ENCODE assay signal across 8 cellular contexts in the genomic region with DNA sequence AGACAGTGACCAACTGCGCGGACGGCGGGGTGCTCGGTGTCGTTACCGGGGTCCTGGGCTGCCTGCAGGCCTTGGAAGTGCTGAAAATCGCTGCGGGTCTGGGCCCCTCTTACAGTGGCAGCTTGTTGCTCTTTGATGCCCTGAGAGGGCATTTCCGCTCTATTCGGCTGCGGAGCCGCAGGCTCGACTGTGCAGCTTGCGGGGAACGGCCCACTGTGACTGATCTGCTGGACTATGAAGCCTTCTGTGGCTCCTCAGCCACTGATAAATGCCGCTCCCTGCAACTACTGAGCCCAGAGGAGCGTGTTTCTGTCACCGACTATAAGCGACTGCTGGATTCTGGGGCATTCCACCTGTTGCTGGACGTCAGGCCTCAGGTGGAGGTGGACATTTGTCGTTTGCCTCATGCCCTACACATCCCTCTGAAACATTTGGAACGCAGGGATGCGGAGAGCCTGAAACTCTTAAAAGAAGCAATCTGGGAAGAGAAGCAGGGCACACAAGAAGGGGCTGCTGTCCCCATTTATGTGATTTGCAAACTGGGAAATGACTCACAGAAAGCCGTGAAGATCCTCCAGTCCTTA. TPM values are rescaled to one million over a fixed set of nuclear protein-coding genes. Genes with fewer than 3 reads are reported as not detected.
DNase-seq lines count a peak whose midpoint lies in the region; TF ChIP-seq lines count a peak whose summit lies in the region.

No MANE protein-coding gene starts in this region.

- no peaks in the 10 kb centered on the region for H3K9me3 ChIP-seq in stomach smooth muscle (ENCODE audit: control insufficient read depth in 2 of 2, low read length in 2 of 2)

- DNase-seq in T-helper 1 cell (no peak), kidney epithelial cell (ENCODE audit: low read depth) (no peak), germinal center (ENCODE audit: low spot score) (no peak), NCI-H2227 treated with DMSO at 0.1 percent for 48 hours (lab: John Stamatoyannopoulos, UW) (no peak), NCI-H187 treated with DMSO at 0.1 percent for 48 hours (lab: John Stamatoyannopoulos, UW) (no peak)
- no peak for DNase-seq in activated naive CD8-positive, alpha-beta T cell treated with anti-CD3 and anti-CD28 coated beads for 36 hours

- H3K4me3 ChIP-seq in kidney epithelial cell (ENCODE audit: low read depth, low read length) (peak overlapping the region; percentile 78), stomach smooth muscle (ENCODE audit: low read length in 2 of 2) (peak overlapping the region; percentile 87 to 99)

- H3K27ac Mint-ChIP-seq in T-helper 1 cell treated with Interleukin-12 subunit alpha and Interleukin-12 subunit beta and Interleukin-4 antibody, amounts not matched to agents 30 μg/mL and 1 μg/mL, for 36 hours, result peak overlapping the region; percentile 67
- H3K27ac Mint-ChIP-seq in activated naive CD8-positive, alpha-beta T cell treated with anti-CD3 and anti-CD28 coated beads for 36 hours, result peak overlapping the region; percentile 98

- peak overlapping the region; percentile 93 for H3K4me3 Mint-ChIP-seq in T-helper 1 cell treated with Interleukin-12 subunit alpha and Interleukin-12 subunit beta and Interleukin-4 antibody, amounts not matched to agents 30 μg/mL and 1 μg/mL, for 36 hours
- peak overlapping the region; percentile 94 for H3K4me3 Mint-ChIP-seq in activated naive CD8-positive, alpha-beta T cell treated with anti-CD3 and anti-CD28 coated beads for 36 hours

- peak overlapping the region; percentile 94 for H3K27ac ChIP-seq in stomach smooth muscle (ENCODE audit: low read length)

- H3K36me3 ChIP-seq in kidney epithelial cell (ENCODE audit: control insufficient read depth, insufficient read depth, low read length), result peaks cover 3% of the 10 kb centered on the region
- H3K36me3 ChIP-seq in stomach smooth muscle (ENCODE audit: control insufficient read depth in 2 of 2, insufficient read depth in 2 of 2, low read length in 2 of 2), result peaks cover 4 to 8% of the 10 kb centered on the region in 2 donors

- H3K9ac ChIP-seq in stomach smooth muscle (ENCODE audit: low read length in 2 of 2), result peak overlapping the region; percentile 94 to 98

- peaks cover 36% of the 10 kb centered on the region for H3K4me1 Mint-ChIP-seq in T-helper 1 cell treated with Interleukin-12 subunit alpha and Interleukin-12 subunit beta and Interleukin-4 antibody, amounts not matched to agents 30 μg/mL and 1 μg/mL, for 36 hours (ENCODE audit: low read depth)
- peaks cover 46% of the 10 kb centered on the region for H3K4me1 Mint-ChIP-seq in activated naive CD8-positive, alpha-beta T cell treated with anti-CD3 and anti-CD28 coated beads for 36 hours

- no peak for TF ChIP-seq CTCF in kidney epithelial cell (IDR thresholded peaks at IDR 0.05; ENCODE audit: insufficient read depth, low read length, poor library complexity, severe bottlenecking)

- no peaks in the 10 kb centered on the region for H3K27me3 ChIP-seq in kidney epithelial cell (ENCODE audit: control insufficient read depth, insufficient read depth, low read length)
- no peaks in the 10 kb centered on the region for H3K27me3 ChIP-seq in stomach smooth muscle (ENCODE audit: control insufficient read depth in 1 of 2, insufficient read depth in 2 of 2, low read length in 2 of 2)

- H3K36me3 Mint-ChIP-seq in T-helper 1 cell treated with Interleukin-12 subunit alpha and Interleukin-12 subunit beta and Interleukin-4 antibody, amounts not matched to agents 30 μg/mL and 1 μg/mL, for 36 hours (ENCODE audit: low read depth), result peaks cover 13% of the 10 kb centered on the region
- H3K36me3 Mint-ChIP-seq in activated naive CD8-positive, alpha-beta T cell treated with anti-CD3 and anti-CD28 coated beads for 36 hours, result peaks cover 29% of the 10 kb centered on the region

- H3K4me1 ChIP-seq in stomach smooth muscle (ENCODE audit: control insufficient read depth, insufficient read depth, low read length), result peaks cover 18% of the 10 kb centered on the region

- H3K9me3 Mint-ChIP-seq in T-helper 1 cell treated with Interleukin-12 subunit alpha and Interleukin-12 subunit beta and Interleukin-4 antibody, amounts not matched to agents 30 μg/mL and 1 μg/mL, for 36 hours, result no peaks in the 10 kb centered on the region
- H3K9me3 Mint-ChIP-seq in activated naive CD8-positive, alpha-beta T cell treated with anti-CD3 and anti-CD28 coated beads for 36 hours, result no peaks in the 10 kb centered on the region

- H3K27me3 Mint-ChIP-seq in T-helper 1 cell treated with Interleukin-12 subunit alpha and Interleukin-12 subunit beta and Interleukin-4 antibody, amounts not matched to agents 30 μg/mL and 1 μg/mL, for 36 hours (ENCODE audit: low read depth), result no peaks in the 10 kb centered on the region
- no peaks in the 10 kb centered on the region for H3K27me3 Mint-ChIP-seq in activated naive CD8-positive, alpha-beta T cell treated with anti-CD3 and anti-CD28 coated beads for 36 hours

RNA-seq across cellular contexts. Expression of a gene that starts 1.0 kb away (rescaled TPM):
- 1 to 10 TPM; 7.8 TPM for total RNA-seq in activated naive CD8-positive, alpha-beta T cell treated with anti-CD3 and anti-CD28 coated beads for 36 hours
- total RNA-seq in kidney epithelial cell, result 9.5 and 10.0 TPM in 2 replicates

RNA-seq across cellular contexts. Expression of a gene that starts 1.3 kb away (rescaled TPM):
- total RNA-seq in activated naive CD8-positive, alpha-beta T cell treated with anti-CD3 and anti-CD28 coated beads for 36 hours, result 10 to 100 TPM; 84.6 to 88.1 TPM
- 69.4 and 73.3 TPM in 2 replicates for total RNA-seq in kidney epithelial cell

RNA-seq across cellular contexts. Expression of a gene that starts 28.4 kb away (rescaled TPM):
- total RNA-seq in activated naive CD8-positive, alpha-beta T cell treated with anti-CD3 and anti-CD28 coated beads for 36 hours, result 10 to 100 TPM; 73.0 to 80.7 TPM
- 45.4 and 59.7 TPM in 2 replicates for total RNA-seq in kidney epithelial cell
